Comparison of ENCODE assay signal across 1 cellular context in genomic region chr17:27543958-27544349, GRCh38.
TF ChIP-seq lines count a peak whose summit lies in the region.

No MANE protein-coding gene starts in this region.

TF ChIP-seq in GM12878, 131 proteins besides CTCF, POLR2A, EP300 and RAD21 (continued from another document):
- no peak for TF ChIP-seq ELK1 (IDR thresholded peaks at IDR 0.05; ENCODE audit: low read depth, low read length)
- no peak for TF ChIP-seq IKZF2 (IDR thresholded peaks at IDR 0.05)
- TF ChIP-seq ZNF687 (IDR thresholded peaks at IDR 0.05), result 0 out of 2 replicates have a peak, but pooled peaks have one; percentile 3
- TF ChIP-seq MTA3 (IDR thresholded peaks at IDR 0.05; ENCODE audit: borderline replicate concordance, low read length), result no peak
- no peak for TF ChIP-seq NR2C2 (IDR thresholded peaks at IDR 0.05; ENCODE audit: borderline replicate concordance, control insufficient read depth, insufficient read length, low read depth)
- TF ChIP-seq NR2F1 (conservative IDR thresholded peaks at IDR 0.05), result no peak
- TF ChIP-seq, protein P1, sequence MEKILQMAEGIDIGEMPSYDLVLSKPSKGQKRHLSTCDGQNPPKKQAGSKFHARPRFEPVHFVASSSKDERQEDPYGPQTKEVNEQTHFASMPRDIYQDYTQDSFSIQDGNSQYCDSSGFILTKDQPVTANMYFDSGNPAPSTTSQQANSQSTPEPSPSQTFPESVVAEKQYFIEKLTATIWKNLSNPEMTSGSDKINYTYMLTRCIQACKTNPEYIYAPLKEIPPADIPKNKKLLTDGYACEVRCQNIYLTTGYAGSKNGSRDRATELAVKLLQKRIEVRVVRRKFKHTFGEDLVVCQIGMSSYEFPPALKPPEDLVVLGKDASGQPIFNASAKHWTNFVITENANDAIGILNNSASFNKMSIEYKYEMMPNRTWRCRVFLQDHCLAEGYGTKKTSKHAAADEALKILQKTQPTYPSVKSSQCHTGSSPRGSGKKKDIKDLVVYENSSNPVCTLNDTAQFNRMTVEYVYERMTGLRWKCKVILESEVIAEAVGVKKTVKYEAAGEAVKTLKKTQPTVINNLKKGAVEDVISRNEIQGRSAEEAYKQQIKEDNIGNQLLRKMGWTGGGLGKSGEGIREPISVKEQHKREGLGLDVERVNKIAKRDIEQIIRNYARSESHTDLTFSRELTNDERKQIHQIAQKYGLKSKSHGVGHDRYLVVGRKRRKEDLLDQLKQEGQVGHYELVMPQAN (conservative IDR thresholded peaks at IDR 0.05), result no peak
- TF ChIP-seq, protein P2, sequence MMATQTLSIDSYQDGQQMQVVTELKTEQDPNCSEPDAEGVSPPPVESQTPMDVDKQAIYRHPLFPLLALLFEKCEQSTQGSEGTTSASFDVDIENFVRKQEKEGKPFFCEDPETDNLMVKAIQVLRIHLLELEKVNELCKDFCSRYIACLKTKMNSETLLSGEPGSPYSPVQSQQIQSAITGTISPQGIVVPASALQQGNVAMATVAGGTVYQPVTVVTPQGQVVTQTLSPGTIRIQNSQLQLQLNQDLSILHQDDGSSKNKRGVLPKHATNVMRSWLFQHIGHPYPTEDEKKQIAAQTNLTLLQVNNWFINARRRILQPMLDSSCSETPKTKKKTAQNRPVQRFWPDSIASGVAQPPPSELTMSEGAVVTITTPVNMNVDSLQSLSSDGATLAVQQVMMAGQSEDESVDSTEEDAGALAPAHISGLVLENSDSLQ (IDR thresholded peaks at IDR 0.05), result no peak
- TF ChIP-seq JUND (IDR thresholded peaks at IDR 0.05; ENCODE audit: low read depth, low read length), result no peak
- TF ChIP-seq MXI1 (IDR thresholded peaks at IDR 0.05; ENCODE audit: low read depth, low read length), result 0 out of 2 replicates have a peak, but pooled peaks have one; percentile 9
- no peak for TF ChIP-seq RUNX3 (IDR thresholded peaks at IDR 0.05; ENCODE audit: low read length)
- TF ChIP-seq HDAC6 (IDR thresholded peaks at IDR 0.05; ENCODE audit: unreplicated experiment), result no peak
- no peak for TF ChIP-seq ASH2L (IDR thresholded peaks at IDR 0.05; ENCODE audit: borderline replicate concordance, low read depth)
- no peak for TF ChIP-seq FOXK2 (IDR thresholded peaks at IDR 0.05)
- TF ChIP-seq EGR1 (IDR thresholded peaks at IDR 0.05; ENCODE audit: borderline replicate concordance in 1 of 2, low read depth in 2 of 2, low read length in 2 of 2), result 0 out of 3 replicates have a peak, but pooled peaks of 1 of the 2 experiments have one; percentile 26
- TF ChIP-seq TCF12 (IDR thresholded peaks at IDR 0.05; ENCODE audit: low read depth, low read length), result no peak
- no peak for TF ChIP-seq IRF3 (IDR thresholded peaks at IDR 0.05)
- no peak for TF ChIP-seq SMC3 (IDR thresholded peaks at IDR 0.05; ENCODE audit: borderline replicate concordance, low read length)
- no peak for TF ChIP-seq MEF2B (IDR thresholded peaks at IDR 0.05; ENCODE audit: partially characterized antibody, poor library complexity, severe bottlenecking)
- TF ChIP-seq SMARCA5 (IDR thresholded peaks at IDR 0.05), result peak; percentile 63; the same call in 1 of the 2 replicates
TF ChIP-seq in GM12878: peak in this region for 4.
